Comparison of ENCODE assay signal across 18 cellular contexts in genomic region chr3:146052791-146053310, GRCh38.
"Had no signal": no experiment of that assay in that cellular context is flagged by ENCODE, and none has a peak within 500 bp of the region (broad histone marks: within the 10 kb centered on the region; RNA-seq: fewer than 3 reads in every experiment).

No MANE protein-coding gene starts in this region.

- ATAC-seq: activated CD4-positive, CD25-positive, alpha-beta regulatory T cell treated with anti-CD3 and anti-CD28 coated beads, Interleukin-2, amount 50 U/mL, for 24 hours; effector memory CD8-positive, alpha-beta T cell; gastrocnemius medialis; heart right ventricle; natural killer cell treated with Interleukin-12 subunit alpha and Interleukin-12 subunit beta and Interleukin-15 and Interleukin-18, amount 100 ng/mL, for 72 hours; T-cell had no signal

- H3K27me3 ChIP-seq: gastrocnemius medialis, heart right ventricle, suprapubic skin had no signal

- DNase-seq: activated CD4-positive, alpha-beta T cell treated with anti-CD3 and anti-CD28 coated beads, Interleukin-2, amount 50 U/mL, for 1 hour; activated naive CD4-positive, alpha-beta T cell; activated naive CD8-positive, alpha-beta T cell treated with anti-CD3 and anti-CD28 coated beads, Interleukin-2, amount 10 ng/mL, durations not matched to agents 7 days and 5 days; aorta; effector memory CD8-positive, alpha-beta T cell; gastrocnemius medialis; heart right ventricle; posterior cingulate gyrus; retina; stimulated activated CD4-positive, alpha-beta T cell treated with anti-CD3 and anti-CD28 coated beads, Interleukin-4, amount 100 ng/mL, for 1 hour; stimulated activated naive CD4-positive, alpha-beta T cell; T-cell; T-helper 9 cell; trophoblast cell had no signal

- H3K36me3 ChIP-seq: gastrocnemius medialis, heart right ventricle, suprapubic skin had no signal

- H3K4me3 ChIP-seq: gastrocnemius medialis, heart right ventricle, suprapubic skin had no signal

- FAIRE-seq: islet of Langerhans had no signal
